ENCODE assay signal across 26 cellular contexts in genomic region chr21:36856643-36857042, GRCh38.
"Had no signal": no experiment of that assay in that cellular context is flagged by ENCODE, and none has a peak within 500 bp of the region (broad histone marks: within the 10 kb centered on the region; RNA-seq: fewer than 3 reads in every experiment).

No MANE protein-coding gene starts in this region.

- H3K36me3 ChIP-seq: SJSA1 had no signal

- H3K9ac ChIP-seq: KMS-11 had no signal

- DNase-seq: Kasumi-1; MM.1S; NCI-H1092 treated with DMSO at 0.1 percent for 48 hours; NCI-H1436; NCI-H187; NCI-H2029; NCI-H2081 treated with DMSO at 0.1 percent for 48 hours; NCI-H2171; NCI-H226; NCI-H446; NCI-H510A; NCI-H524 treated with DMSO at 0.1 percent for 48 hours; NCI-H69; NCI-H774; NK-92 treated with Interleukin-12 subunit alpha and Interleukin-12 subunit beta, amount 100 ng/mL, for 24 hours; OCI-M1; Right ventricle myocardium superior; RPMI8226; SIG-M5 had no signal

- H3K4me3 ChIP-seq: K562, SJSA1, SK-N-MC had no signal

- H3K9me3 Mint-ChIP-seq: IgD-negative memory B cell had no signal

- H3K27ac ChIP-seq: KMS-11, SJSA1, SK-N-MC had no signal

- H3K27ac Mint-ChIP-seq: IgD-negative memory B cell had no signal

- ATAC-seq: HepG2, K562 had no signal

- H3K27me3 Mint-ChIP-seq: IgD-negative memory B cell had no signal

- H3K4me2 ChIP-seq: KMS-11 had no signal

- H3K27me3 ChIP-seq: SJSA1 had no signal

- H3K9me3 ChIP-seq: SJSA1 had no signal

- FAIRE-seq: HepG2, K562, RCC 7860 had no signal
